23 cellular contexts compared by ENCODE assay signal in genomic region chr9:69894720-69895119, GRCh38.
"Had no signal": no experiment of that assay in that cellular context is flagged by ENCODE, and none has a peak within 500 bp of the region (broad histone marks: within the 10 kb centered on the region; RNA-seq: fewer than 3 reads in every experiment).

No MANE protein-coding gene starts in this region.

- H2AFZ ChIP-seq: parathyroid adenoma had no signal

- H3K4me3 ChIP-seq: esophagus squamous epithelium, psoas muscle, right atrium auricular region, spleen, thoracic aorta, uterus had no signal

- ATAC-seq: activated CD8-positive, alpha-beta T cell treated with anti-CD3 and anti-CD28 coated beads for 36 hours; activated T-cell treated with anti-CD3 and anti-CD28 coated beads, Interleukin-2, amount 50 U/mL, for 4 hours; activated T-helper 17 cell treated with anti-CD3 and anti-CD28 coated beads, Interleukin-2, amount 50 U/mL, for 72 hours; left ventricle myocardium superior; naive thymus-derived CD4-positive, alpha-beta T cell; psoas muscle; stimulated activated naive CD8-positive, alpha-beta T cell treated with anti-CD3 and anti-CD28 coated beads, Interleukin-15, Interleukin-2, amounts not matched to agents 100 U/mL and 50 U/mL, for 24 hours; WTC11 had no signal

- H3K27me3 ChIP-seq: esophagus squamous epithelium, right atrium auricular region, spleen, uterus had no signal

- H3K9ac ChIP-seq: parathyroid adenoma had no signal

- H3K27ac ChIP-seq: esophagus squamous epithelium, parathyroid adenoma, psoas muscle, right atrium auricular region, spleen, thoracic aorta, uterus had no signal

- H3K9me3 ChIP-seq: esophagus squamous epithelium, psoas muscle, right atrium auricular region, spleen, thoracic aorta, uterus had no signal

- DNase-seq: activated CD4-positive, alpha-beta T cell treated with anti-CD3 and anti-CD28 coated beads for 1 hour; activated CD4-positive, alpha-beta T cell treated with anti-CD3 and anti-CD28 coated beads, Interleukin-2, amount 50 U/mL, for 1 hour; activated CD8-positive, alpha-beta T cell treated with anti-CD3 and anti-CD28 coated beads for 36 hours; activated gamma-delta T cell treated with Interleukin-2 at 50 U/mL for 16 hours; activated naive CD4-positive, alpha-beta T cell treated with anti-CD3 and anti-CD28 coated beads, Interleukin-2, amount 50 U/mL, for 16 hours; activated T-cell treated with anti-CD3 and anti-CD28 coated beads, Interleukin-2, amount 50 U/mL, for 4 hours; amygdala; esophagus squamous epithelium; left ventricle myocardium superior; midbrain; naive thymus-derived CD4-positive, alpha-beta T cell; nucleus accumbens; psoas muscle; spleen; stimulated activated naive CD8-positive, alpha-beta T cell treated with anti-CD3 and anti-CD28 coated beads, Interleukin-15, Interleukin-2, amounts not matched to agents 100 U/mL and 50 U/mL, for 24 hours; T-helper 2 cell; trophoblast cell; uterus had no signal

- H3K36me3 ChIP-seq: esophagus squamous epithelium, right atrium auricular region, spleen, thoracic aorta, uterus had no signal

- H3K4me1 ChIP-seq: parathyroid adenoma, right atrium auricular region, spleen, uterus had no signal

- H3K79me2 ChIP-seq: parathyroid adenoma had no signal
